In the genomic region with DNA sequence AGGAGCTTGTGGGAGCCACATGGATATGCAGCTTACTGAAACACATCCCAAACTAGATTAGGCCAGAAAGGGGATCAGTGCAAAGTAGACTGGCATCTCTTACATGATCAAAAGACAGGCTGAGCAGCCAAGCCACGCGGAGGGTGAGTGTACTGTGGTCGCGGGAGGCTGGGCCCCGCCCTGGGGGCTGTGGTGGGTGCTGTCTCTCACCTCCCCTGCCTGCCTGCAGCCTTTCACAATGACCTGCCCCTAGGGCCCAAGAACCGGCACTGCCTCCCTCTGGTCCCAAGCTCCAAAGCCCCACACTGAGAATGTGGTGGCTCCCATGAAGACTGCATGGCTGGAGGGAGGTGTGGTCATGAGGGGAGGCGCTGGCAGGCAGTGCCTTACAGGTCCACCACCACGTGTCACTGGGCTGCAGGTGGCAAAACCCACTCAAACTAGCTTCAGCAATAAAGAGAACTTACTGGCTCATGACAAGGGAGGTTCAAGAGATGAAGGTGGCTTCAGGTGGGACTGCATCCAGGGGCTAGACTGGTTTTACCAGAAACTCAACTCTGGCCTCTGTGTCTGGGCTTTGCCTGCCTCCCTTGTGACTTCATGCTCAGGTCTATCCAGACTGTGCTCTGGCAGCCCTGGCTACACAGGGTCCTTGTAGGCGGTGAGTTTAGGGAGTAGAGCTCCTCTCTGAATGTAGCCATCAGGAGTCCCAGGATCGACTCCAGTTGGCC, we compare ENCODE assay signal across 23 cellular contexts. TPM values are rescaled to one million over a fixed set of nuclear protein-coding genes. Genes with fewer than 3 reads are reported as not detected.
A peak's percentile ranks its signal among the peaks of the same experiment; 100 is the strongest.
DNase-seq lines count a peak whose midpoint lies in the region; ATAC-seq and TF ChIP-seq lines count a peak whose summit lies in the region.
"Had no signal": no experiment of that assay in that cellular context is flagged by ENCODE, and none has a peak within 500 bp of the region (broad histone marks: within the 10 kb centered on the region; RNA-seq: fewer than 3 reads in every experiment).

No MANE protein-coding gene starts in this region.

- H3K79me2 ChIP-seq in GM23338 (replicated peaks; ENCODE audit: insufficient read depth): no peaks in the 10 kb centered on the region

- DNase-seq in GM23338 (ENCODE audit: low spot score) (peak; percentile 16), NCI-H510A (lab: John Stamatoyannopoulos, UW) (peak; percentile 16), epithelial cell of esophagus (ENCODE audit: low read depth) (peak; percentile 29), posterior vena cava (ENCODE audit: low spot score) (peak; percentile 29), UCSD-AML1 (lab: John Stamatoyannopoulos, UW; ENCODE audit: unreplicated experiment) (no peak)
- DNase-seq in activated CD4-positive, alpha-beta memory T cell treated with anti-CD3 and anti-CD28 coated beads, Interleukin-2, amount 10 ng/mL, durations not matched to agents 7 days and 5 days: no peak
- no peak for DNase-seq in activated effector memory CD4-positive, alpha-beta T cell treated with Interleukin-2 at 50 U/mL for 16 hours
- DNase-seq: activated CD8-positive, alpha-beta T cell treated with anti-CD3 and anti-CD28 coated beads for 36 hours; activated naive CD8-positive, alpha-beta T cell treated with anti-CD3 and anti-CD28 coated beads, Interleukin-2, amount 10 ng/mL, durations not matched to agents 7 days and 5 days; activated T-cell treated with anti-CD3 and anti-CD28 coated beads, Interleukin-2, amount 50 U/mL, for 48 hours; brain microvascular endothelial cell; GDM1; Kasumi-1; left ventricle myocardium superior; NCI-H2227 treated with DMSO at 0.1 percent for 48 hours; pancreas; SHP77 treated with DMSO at 0.1 percent for 48 hours; stimulated activated CD4-positive, alpha-beta T cell treated with anti-CD3 and anti-CD28 coated beads, Interleukin-2, amount 100 ng/mL, for 24 hours; uterus had no signal

- CTCF ChIA-PET in activated CD4-positive, alpha-beta memory T cell treated with anti-CD3 and anti-CD28 coated beads, Interleukin-2, amount 10 ng/mL, durations not matched to agents 7 days and 5 days (lab: Charles Lee): interaction anchor here (0.8 kb wide), 1 partner anchor 13 kb away, joined by 3 read pairs; no protein-coding TSS in a partner anchor

- H3K27me3 Mint-ChIP-seq in GM23338 (ENCODE audit: insufficient read depth, low read depth, poor library complexity): peaks cover 3% of the 10 kb centered on the region
- H3K27me3 Mint-ChIP-seq in activated CD4-positive, alpha-beta memory T cell treated with anti-CD3 and anti-CD28 coated beads, Interleukin-2, amount 10 ng/mL, durations not matched to agents 7 days and 5 days: peaks cover 16% of the 10 kb centered on the region
- H3K27me3 Mint-ChIP-seq: activated CD8-positive, alpha-beta T cell treated with anti-CD3 and anti-CD28 coated beads for 36 hours; activated naive CD8-positive, alpha-beta T cell treated with anti-CD3 and anti-CD28 coated beads, Interleukin-2, amount 10 ng/mL, durations not matched to agents 7 days and 5 days had no signal

- no peak overlapping the region for H3K4me3 ChIP-seq in GM23338
- no peak overlapping the region for H3K4me3 ChIP-seq in epithelial cell of esophagus (ENCODE audit: low read length)
- H3K4me3 ChIP-seq: GM12878, pancreas, uterus had no signal

- H3K9me3 Mint-ChIP-seq in GM23338: peaks cover 16% of the 10 kb centered on the region; the same call in 2 of the 3 replicates
- no peaks in the 10 kb centered on the region for H3K9me3 Mint-ChIP-seq in activated CD4-positive, alpha-beta memory T cell treated with anti-CD3 and anti-CD28 coated beads, Interleukin-2, amount 10 ng/mL, durations not matched to agents 7 days and 5 days
- H3K9me3 Mint-ChIP-seq: activated CD8-positive, alpha-beta T cell treated with anti-CD3 and anti-CD28 coated beads for 36 hours; activated naive CD8-positive, alpha-beta T cell treated with anti-CD3 and anti-CD28 coated beads, Interleukin-2, amount 10 ng/mL, durations not matched to agents 7 days and 5 days; dendritic cell treated with granulocyte-macrophage colony-stimulating factor and Interleukin-4, amounts not matched to agents 40 ng/mL and 50 ng/mL, for 4 days; T-helper 1 cell treated with Interleukin-12 subunit alpha and Interleukin-12 subunit beta and Interleukin-4 antibody, amounts not matched to agents 30 μg/mL and 1 μg/mL, for 36 hours had no signal

- H3K4me3 Mint-ChIP-seq in GM23338: no peak overlapping the region
- no peak overlapping the region for H3K4me3 Mint-ChIP-seq in activated CD4-positive, alpha-beta memory T cell treated with anti-CD3 and anti-CD28 coated beads, Interleukin-2, amount 10 ng/mL, durations not matched to agents 7 days and 5 days
- H3K4me3 Mint-ChIP-seq: activated CD8-positive, alpha-beta T cell treated with anti-CD3 and anti-CD28 coated beads for 36 hours; activated naive CD8-positive, alpha-beta T cell treated with anti-CD3 and anti-CD28 coated beads, Interleukin-2, amount 10 ng/mL, durations not matched to agents 7 days and 5 days; B cell; dendritic cell treated with granulocyte-macrophage colony-stimulating factor and Interleukin-4, amounts not matched to agents 40 ng/mL and 50 ng/mL, for 4 days; T-helper 1 cell treated with Interleukin-12 subunit alpha and Interleukin-12 subunit beta and Interleukin-4 antibody, amounts not matched to agents 30 μg/mL and 1 μg/mL, for 36 hours had no signal

- H3K27ac ChIP-seq in GM23338 (ENCODE audit: low read depth): no peak overlapping the region
- H3K27ac ChIP-seq: brain microvascular endothelial cell, pancreas, uterus had no signal

- H3K27ac Mint-ChIP-seq in GM23338: no peak overlapping the region
- no peak overlapping the region for H3K27ac Mint-ChIP-seq in activated CD4-positive, alpha-beta memory T cell treated with anti-CD3 and anti-CD28 coated beads, Interleukin-2, amount 10 ng/mL, durations not matched to agents 7 days and 5 days
- H3K27ac Mint-ChIP-seq: activated CD8-positive, alpha-beta T cell treated with anti-CD3 and anti-CD28 coated beads for 36 hours; activated naive CD8-positive, alpha-beta T cell treated with anti-CD3 and anti-CD28 coated beads, Interleukin-2, amount 10 ng/mL, durations not matched to agents 7 days and 5 days; B cell; dendritic cell treated with granulocyte-macrophage colony-stimulating factor and Interleukin-4, amounts not matched to agents 40 ng/mL and 50 ng/mL, for 4 days; T-helper 1 cell treated with Interleukin-12 subunit alpha and Interleukin-12 subunit beta and Interleukin-4 antibody, amounts not matched to agents 30 μg/mL and 1 μg/mL, for 36 hours had no signal

- peaks cover 6% of the 10 kb centered on the region; the same call in 2 of the 3 replicates for H3K36me3 Mint-ChIP-seq in GM23338 (ENCODE audit: low read depth)
- no peaks in the 10 kb centered on the region for H3K36me3 Mint-ChIP-seq in activated CD4-positive, alpha-beta memory T cell treated with anti-CD3 and anti-CD28 coated beads, Interleukin-2, amount 10 ng/mL, durations not matched to agents 7 days and 5 days (ENCODE audit: low read depth)
- H3K36me3 Mint-ChIP-seq: activated naive CD8-positive, alpha-beta T cell treated with anti-CD3 and anti-CD28 coated beads, Interleukin-2, amount 10 ng/mL, durations not matched to agents 7 days and 5 days had no signal

- H3K36me3 ChIP-seq in GM23338 (ENCODE audit: insufficient read depth): no peaks in the 10 kb centered on the region
- H3K36me3 ChIP-seq: brain microvascular endothelial cell, pancreas, uterus had no signal

- H3K4me2 ChIP-seq in GM23338: no peak overlapping the region

- no peaks in the 10 kb centered on the region for H3K27me3 ChIP-seq in GM23338 (ENCODE audit: insufficient read depth)
- H3K27me3 ChIP-seq: brain microvascular endothelial cell, pancreas, uterus had no signal

- peaks cover 7% of the 10 kb centered on the region; the same call in 2 of the 3 replicates for H3K4me1 Mint-ChIP-seq in GM23338
- H3K4me1 Mint-ChIP-seq in activated CD4-positive, alpha-beta memory T cell treated with anti-CD3 and anti-CD28 coated beads, Interleukin-2, amount 10 ng/mL, durations not matched to agents 7 days and 5 days: no peaks in the 10 kb centered on the region
- H3K4me1 Mint-ChIP-seq: activated naive CD8-positive, alpha-beta T cell treated with anti-CD3 and anti-CD28 coated beads, Interleukin-2, amount 10 ng/mL, durations not matched to agents 7 days and 5 days; B cell had no signal

- intact Hi-C loops in posterior vena cava (cut with DNase I): loop anchor here in 1 of 2 donors (5.0 to 10.0 kb wide), 2 partner anchors 201 to 293 kb away; no protein-coding TSS in a partner anchor

- no peaks in the 10 kb centered on the region for H4K20me1 ChIP-seq in GM23338 (replicated peaks; ENCODE audit: insufficient read depth)

- H3F3A ChIP-seq in GM23338 (replicated peaks; ENCODE audit: low read depth): no peaks in the 10 kb centered on the region

- peak; percentile 48 for ATAC-seq in GM23338
- ATAC-seq: activated CD8-positive, alpha-beta T cell treated with anti-CD3 and anti-CD28 coated beads for 36 hours; GM12878; left ventricle myocardium superior; pancreas had no signal

- TF ChIP-seq CTCF in GM23338 (conservative IDR thresholded peaks at IDR 0.05; ENCODE audit: low read depth in 2 of 2) (no peak), epithelial cell of esophagus (IDR thresholded peaks at IDR 0.05; ENCODE audit: insufficient read depth, low read depth, low read length, missing control alignments) (no peak)

- H3K9me2 ChIP-seq in GM23338 (ENCODE audit: insufficient read depth): no peaks in the 10 kb centered on the region

- H3K4me1 ChIP-seq in GM23338 (ENCODE audit: insufficient read depth): no peaks in the 10 kb centered on the region
- H3K4me1 ChIP-seq: pancreas, uterus had no signal

- POLR2A ChIA-PET in activated CD4-positive, alpha-beta memory T cell treated with anti-CD3 and anti-CD28 coated beads, Interleukin-2, amount 10 ng/mL, durations not matched to agents 7 days and 5 days (lab: Charles Lee): no interaction called here

- no peak overlapping the region for H2AFZ ChIP-seq in GM23338

TF ChIP-seq in GM23338, 12 proteins besides CTCF, POLR2A, EP300 and RAD21 (continues in another document):
- TF ChIP-seq ZNF114 (CRISPR knock-in tag; IDR thresholded peaks at IDR 0.05) (no peak), ZNF331 (CRISPR knock-in tag; IDR thresholded peaks at IDR 0.05; ENCODE audit: low read depth) (no peak), CREB1 (CRISPR knock-in tag; IDR thresholded peaks at IDR 0.05; ENCODE audit: low read depth) (no peak), NANOG (IDR thresholded peaks at IDR 0.05; ENCODE audit: borderline replicate concordance) (no peak)

RNA-seq across cellular contexts. Expression of a gene that starts 27.4 kb away (rescaled TPM):
- total RNA-seq in GM23338 (2014; rRNA removed; shearing (Covaris generic)): 30.7 and 60.4 TPM in 2 replicates
- 13.3 and 14.7 TPM in 2 replicates for polyA plus RNA-seq in GM23338 (2016; fragmentation: Nextera tagmentation; extraction: Ambion mirVana)
- total RNA-seq in posterior vena cava: 100 to 1,000 TPM; 155 to 241 TPM
- total RNA-seq in activated CD4-positive, alpha-beta memory T cell treated with anti-CD3 and anti-CD28 coated beads, Interleukin-2, amount 10 ng/mL, durations not matched to agents 7 days and 5 days: 10 to 100 TPM; 13.4 to 18.0 TPM

Comparison
In these comparisons a context has a peak if more than half of its experiments do, and no peak if none do; other contexts are left out.
1. DNase-seq: peak in GM23338 (single experiment), NCI-H510A (single experiment), epithelial cell of esophagus (single experiment) and posterior vena cava (single experiment); none in activated CD4-positive, alpha-beta memory T cell treated with anti-CD3 and anti-CD28 coated beads, Interleukin-2, amount 10 ng/mL, durations not matched to agents 7 days and 5 days (single experiment), UCSD-AML1 (single experiment) and activated effector memory CD4-positive, alpha-beta T cell treated with Interleukin-2 at 50 U/mL for 16 hours (single experiment).